19 cellular contexts compared by ENCODE assay signal in the genomic region with DNA sequence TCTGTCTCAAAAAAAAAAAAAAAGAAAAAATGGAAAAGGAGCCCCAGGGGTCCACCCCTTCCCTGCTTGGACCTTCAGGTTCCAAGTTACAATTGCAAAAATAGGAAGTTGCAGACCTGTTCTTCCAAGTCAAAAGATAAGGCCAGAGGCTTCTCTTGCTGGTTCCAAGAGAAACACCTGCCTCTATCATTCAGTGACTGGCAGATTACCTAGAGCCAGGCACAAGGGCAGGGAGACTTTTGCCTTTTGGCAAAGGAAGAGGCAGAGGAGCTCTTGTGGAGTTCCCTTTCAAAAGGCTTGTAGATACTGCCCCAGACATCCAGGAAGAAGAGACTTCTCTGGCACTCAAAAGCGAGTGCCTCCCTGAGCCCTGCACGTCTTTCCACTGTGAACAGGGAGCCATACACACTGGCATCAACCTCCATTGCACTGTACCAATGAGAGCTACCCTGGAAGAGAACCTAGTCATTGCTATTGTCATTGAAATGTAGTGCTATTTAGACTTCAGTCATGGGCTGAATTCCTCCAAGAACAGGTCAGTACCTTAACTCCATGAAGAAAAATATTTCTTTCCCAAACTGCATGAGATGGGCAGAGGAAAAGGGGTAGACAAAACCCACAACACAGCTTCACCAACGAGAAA.
A peak's percentile ranks its signal among the peaks of the same experiment; 100 is the strongest.
DNase-seq lines count a peak whose midpoint lies in the region; ATAC-seq and TF ChIP-seq lines count a peak whose summit lies in the region.
"Had no signal": no experiment of that assay in that cellular context is flagged by ENCODE, and none has a peak within 500 bp of the region (broad histone marks: within the 10 kb centered on the region; RNA-seq: fewer than 3 reads in every experiment).

No MANE protein-coding gene starts in this region.

- no peaks in the 10 kb centered on the region for H3F3A ChIP-seq in GM23338 (replicated peaks; ENCODE audit: low read depth)

- intact Hi-C loops in psoas muscle (cut with DNase I), result no loop called here
- intact Hi-C loops in sigmoid colon (cut with DNase I), result no loop called here

- H3K4me1 Mint-ChIP-seq in GM23338 (peaks cover 4% of the 10 kb centered on the region; the same call in 2 of the 3 replicates), WTC11 (peaks cover 6% of the 10 kb centered on the region)
- H3K4me1 Mint-ChIP-seq: B cell had no signal

- H3K4me1 ChIP-seq in GM23338 (ENCODE audit: insufficient read depth), result no peaks in the 10 kb centered on the region; the same call in 1 of the 2 replicates
- H3K4me1 ChIP-seq in psoas muscle, result peaks cover 5% of the 10 kb centered on the region
- H3K4me1 ChIP-seq in skeletal muscle tissue (ENCODE audit: control insufficient read depth in 3 of 3, insufficient read depth in 3 of 3, low read length in 3 of 3), result peaks cover 4 to 12% (median 5%) of the 10 kb centered on the region in 3 donors
- no peaks in the 10 kb centered on the region for H3K4me1 ChIP-seq in sigmoid colon
- H3K4me1 ChIP-seq: A549, Caco-2 had no signal

- H2AFZ ChIP-seq in GM23338, result peak overlapping the region; percentile 59; the same call in 1 of the 2 replicates

- H4K20me1 ChIP-seq in GM23338 (replicated peaks; ENCODE audit: insufficient read depth), result no peaks in the 10 kb centered on the region
- H4K20me1 ChIP-seq: BLaER1 treated with 17β-estradiol and CSF1 and Interleukin-3, amounts not matched to agents 10 nM and 100 nM had no signal

- no peak for DNase-seq in GM23338 (ENCODE audit: low spot score)
- DNase-seq in WTC11 (ENCODE audit: low spot score), result no peak
- no peak for DNase-seq in psoas muscle
- DNase-seq in sigmoid colon, result no peak
- DNase-seq in stimulated activated CD4-positive, alpha-beta T cell treated with anti-CD3 and anti-CD28 coated beads, Interleukin-4, amount 100 ng/mL, for 4 hours, result no peak
- DNase-seq in NCI-H345 (lab: John Stamatoyannopoulos, UW), result no peak
- DNase-seq: AML-193; Caco-2; Calu3; CD4-positive, alpha-beta T cell; CD8-positive, alpha-beta T cell; DMS79 treated with DMSO at 0.1 percent for 48 hours; GF-D8 had no signal

- H3K27ac Mint-ChIP-seq in GM23338 (no peak overlapping the region), WTC11 (no peak overlapping the region)
- H3K27ac Mint-ChIP-seq: B cell; CD4-positive, alpha-beta T cell; CD8-positive, alpha-beta T cell had no signal

- no peak for TF ChIP-seq EP300 in sigmoid colon (IDR thresholded peaks at IDR 0.05)

- POLR2A ChIA-PET in WTC11 (lab: Charles Lee), result interaction anchor here (0.6 kb wide), 1 partner anchor 18 kb away, joined by 3 read pairs; no protein-coding TSS in a partner anchor

- H3K27me3 Mint-ChIP-seq in GM23338 (ENCODE audit: insufficient read depth, low read depth, poor library complexity) (no peaks in the 10 kb centered on the region), WTC11 (ENCODE audit: low read depth) (peaks cover 6% of the 10 kb centered on the region; the same call in 1 of the 2 replicates)
- H3K27me3 Mint-ChIP-seq: CD4-positive, alpha-beta T cell had no signal

- 31 to 47% (median 40%) methylated on average over 3 of the region's 3 CpGs for WGBS in psoas muscle, 3 donors
- 70 to 71% methylated on average over 3 of the region's 3 CpGs for WGBS in sigmoid colon, 2 donors

- peak overlapping the region; percentile 18; the same call in 1 of the 2 replicates for H3K4me2 ChIP-seq in GM23338
- H3K4me2 ChIP-seq: A549; BLaER1 treated with 17β-estradiol and CSF1 and Interleukin-3, amounts not matched to agents 10 nM and 100 nM had no signal

- H3K9me3 Mint-ChIP-seq in GM23338, result no peaks in the 10 kb centered on the region
- peaks cover 28% of the 10 kb centered on the region for H3K9me3 Mint-ChIP-seq in WTC11
- H3K9me3 Mint-ChIP-seq: CD4-positive, alpha-beta T cell had no signal

- H3K79me2 ChIP-seq in GM23338 (replicated peaks; ENCODE audit: insufficient read depth), result no peaks in the 10 kb centered on the region

- H3K36me3 ChIP-seq in GM23338 (ENCODE audit: insufficient read depth) (no peaks in the 10 kb centered on the region), psoas muscle (ENCODE audit: insufficient read depth in 1 of 2, low read depth in 1 of 2) (no peaks in the 10 kb centered on the region), skeletal muscle tissue (ENCODE audit: control insufficient read depth in 3 of 3, insufficient read depth in 3 of 3, low read length in 3 of 3) (no peaks in the 10 kb centered on the region), sigmoid colon (no peaks in the 10 kb centered on the region)
- H3K36me3 ChIP-seq: BLaER1 treated with 17β-estradiol and CSF1 and Interleukin-3, amounts not matched to agents 10 nM and 100 nM had no signal

- H3K9me2 ChIP-seq in GM23338 (ENCODE audit: insufficient read depth), result peaks cover 10% of the 10 kb centered on the region

- CTCF ChIA-PET in WTC11 (lab: Charles Lee), result interaction anchor here (1.0 to 1.4 kb wide), 4 partner anchors 102 to 136 kb away, joined by 3 to 5 read pairs (median 4); no protein-coding TSS in a partner anchor

- ATAC-seq in GM23338, result peak; percentile 61
- peak; percentile 74 for ATAC-seq in WTC11
- peak; percentile 40 to 87 (median 76) for ATAC-seq in psoas muscle
- ATAC-seq: A549; CD8-positive, alpha-beta T cell had no signal

- H3K4me3 Mint-ChIP-seq in GM23338, result no peak overlapping the region
- no peak overlapping the region for H3K4me3 Mint-ChIP-seq in WTC11
- H3K4me3 Mint-ChIP-seq: B cell; CD4-positive, alpha-beta T cell; CD8-positive, alpha-beta T cell had no signal

- no peaks in the 10 kb centered on the region for H3K36me3 Mint-ChIP-seq in GM23338 (ENCODE audit: low read depth)
- peaks cover 2% of the 10 kb centered on the region; the same call in 1 of the 2 replicates for H3K36me3 Mint-ChIP-seq in WTC11
- H3K36me3 Mint-ChIP-seq: CD8-positive, alpha-beta T cell had no signal

- H3K4me3 ChIP-seq in GM23338, result no peak overlapping the region
- no peak overlapping the region for H3K4me3 ChIP-seq in psoas muscle
- no peak overlapping the region for H3K4me3 ChIP-seq in skeletal muscle tissue (ENCODE audit: low read length in 3 of 3)
- no peak overlapping the region for H3K4me3 ChIP-seq in sigmoid colon
- H3K4me3 ChIP-seq: A549; BLaER1 treated with 17β-estradiol and CSF1 and Interleukin-3, amounts not matched to agents 10 nM and 100 nM had no signal

- H3K9me3 ChIP-seq in psoas muscle, result no peaks in the 10 kb centered on the region
- no peaks in the 10 kb centered on the region for H3K9me3 ChIP-seq in skeletal muscle tissue (ENCODE audit: control insufficient read depth in 3 of 3, low read length in 3 of 3)
- H3K9me3 ChIP-seq in sigmoid colon, result no peaks in the 10 kb centered on the region
- H3K9me3 ChIP-seq: A549, Caco-2 had no signal

- H3K27ac ChIP-seq in GM23338 (ENCODE audit: low read depth) (no peak overlapping the region), psoas muscle (peak overlapping the region; percentile 11), skeletal muscle tissue (ENCODE audit: low read depth, low read length) (peak overlapping the region; percentile 15), sigmoid colon (no peak overlapping the region)
- H3K27ac ChIP-seq: 22Rv1; A549; BLaER1 treated with 17β-estradiol and CSF1 and Interleukin-3, amounts not matched to agents 10 nM and 100 nM; C4-2B had no signal

- TF ChIP-seq CTCF in GM23338 (conservative IDR thresholded peaks at IDR 0.05; ENCODE audit: low read depth in 2 of 2) (no peak), WTC11 (IDR thresholded peaks at IDR 0.05) (no peak), psoas muscle (IDR thresholded peaks at IDR 0.05) (no peak), sigmoid colon (IDR thresholded peaks at IDR 0.05) (no peak)

- H3K9ac ChIP-seq in skeletal muscle tissue (ENCODE audit: low read depth in 1 of 3, low read length in 3 of 3), result no peak overlapping the region
- H3K9ac ChIP-seq: BLaER1 treated with 17β-estradiol and CSF1 and Interleukin-3, amounts not matched to agents 10 nM and 100 nM had no signal

- H3K27me3 ChIP-seq in GM23338 (ENCODE audit: insufficient read depth), result no peaks in the 10 kb centered on the region
- H3K27me3 ChIP-seq in psoas muscle (ENCODE audit: insufficient read depth in 3 of 3, low read length in 2 of 3), result no peaks in the 10 kb centered on the region
- H3K27me3 ChIP-seq in skeletal muscle tissue (ENCODE audit: control insufficient read depth in 3 of 3, insufficient read depth in 3 of 3, low read length in 3 of 3), result no peaks in the 10 kb centered on the region
- no peaks in the 10 kb centered on the region for H3K27me3 ChIP-seq in sigmoid colon
- H3K27me3 ChIP-seq: BLaER1 treated with 17β-estradiol and CSF1 and Interleukin-3, amounts not matched to agents 10 nM and 100 nM had no signal

- TF ChIP-seq POLR2A in sigmoid colon (IDR thresholded peaks at IDR 0.05), result no peak

TF ChIP-seq in WTC11, 78 proteins besides CTCF, POLR2A, EP300 and RAD21 (continues in another document):
- TF ChIP-seq PRRX2 (CRISPR knock-in tag; IDR thresholded peaks at IDR 0.05) (no peak), NFE2L1 (CRISPR knock-in tag; IDR thresholded peaks at IDR 0.05) (no peak), ESRRA (CRISPR knock-in tag; IDR thresholded peaks at IDR 0.05; ENCODE audit: borderline replicate concordance) (no peak), ZNF121 (CRISPR knock-in tag; IDR thresholded peaks at IDR 0.05) (no peak), MYBL2 (CRISPR knock-in tag; IDR thresholded peaks at IDR 0.05) (no peak)
- TF ChIP-seq, protein P1, sequence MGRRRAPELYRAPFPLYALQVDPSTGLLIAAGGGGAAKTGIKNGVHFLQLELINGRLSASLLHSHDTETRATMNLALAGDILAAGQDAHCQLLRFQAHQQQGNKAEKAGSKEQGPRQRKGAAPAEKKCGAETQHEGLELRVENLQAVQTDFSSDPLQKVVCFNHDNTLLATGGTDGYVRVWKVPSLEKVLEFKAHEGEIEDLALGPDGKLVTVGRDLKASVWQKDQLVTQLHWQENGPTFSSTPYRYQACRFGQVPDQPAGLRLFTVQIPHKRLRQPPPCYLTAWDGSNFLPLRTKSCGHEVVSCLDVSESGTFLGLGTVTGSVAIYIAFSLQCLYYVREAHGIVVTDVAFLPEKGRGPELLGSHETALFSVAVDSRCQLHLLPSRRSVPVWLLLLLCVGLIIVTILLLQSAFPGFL (CRISPR knock-in tag; IDR thresholded peaks at IDR 0.05; ENCODE audit: borderline replicate concordance), result no peak
- TF ChIP-seq, protein P2, sequence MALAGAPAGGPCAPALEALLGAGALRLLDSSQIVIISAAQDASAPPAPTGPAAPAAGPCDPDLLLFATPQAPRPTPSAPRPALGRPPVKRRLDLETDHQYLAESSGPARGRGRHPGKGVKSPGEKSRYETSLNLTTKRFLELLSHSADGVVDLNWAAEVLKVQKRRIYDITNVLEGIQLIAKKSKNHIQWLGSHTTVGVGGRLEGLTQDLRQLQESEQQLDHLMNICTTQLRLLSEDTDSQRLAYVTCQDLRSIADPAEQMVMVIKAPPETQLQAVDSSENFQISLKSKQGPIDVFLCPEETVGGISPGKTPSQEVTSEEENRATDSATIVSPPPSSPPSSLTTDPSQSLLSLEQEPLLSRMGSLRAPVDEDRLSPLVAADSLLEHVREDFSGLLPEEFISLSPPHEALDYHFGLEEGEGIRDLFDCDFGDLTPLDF (CRISPR knock-in tag; IDR thresholded peaks at IDR 0.05), result no peak
- TF ChIP-seq, protein P3, sequence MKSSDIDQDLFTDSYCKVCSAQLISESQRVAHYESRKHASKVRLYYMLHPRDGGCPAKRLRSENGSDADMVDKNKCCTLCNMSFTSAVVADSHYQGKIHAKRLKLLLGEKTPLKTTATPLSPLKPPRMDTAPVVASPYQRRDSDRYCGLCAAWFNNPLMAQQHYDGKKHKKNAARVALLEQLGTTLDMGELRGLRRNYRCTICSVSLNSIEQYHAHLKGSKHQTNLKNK (CRISPR knock-in tag; IDR thresholded peaks at IDR 0.05), result no peak

Comparison
In these comparisons a context has a peak if more than half of its experiments do, and no peak if none do; other contexts are left out.
1. H3K27ac ChIP-seq: peak in psoas muscle (single experiment) and skeletal muscle tissue (single experiment); none in GM23338 (single experiment) and sigmoid colon (0 of 4).
2. Peak in every context shown above with its lines, with median percentiles within 50 percentile points of each other: ATAC-seq.